24 cellular contexts compared by ENCODE assay signal in genomic region chr14:104144911-104145825, GRCh38. TPM values are rescaled to one million over a fixed set of nuclear protein-coding genes. Genes with fewer than 3 reads are reported as not detected.
DNase-seq lines count a peak whose midpoint lies in the region; ATAC-seq and TF ChIP-seq lines count a peak whose summit lies in the region.
"Had no signal": no experiment of that assay in that cellular context is flagged by ENCODE, and none has a peak within 500 bp of the region (broad histone marks: within the 10 kb centered on the region; RNA-seq: fewer than 3 reads in every experiment).

No MANE protein-coding gene starts in this region.

- no peaks in the 10 kb centered on the region for H3K27me3 Mint-ChIP-seq in WTC11 (ENCODE audit: low read depth)

- DNase-seq in activated CD8-positive, alpha-beta memory T cell treated with anti-CD3 and anti-CD28 coated beads, Interleukin-2, amount 50 U/mL, for 4 hours = peak; percentile 9
- DNase-seq in activated CD8-positive, alpha-beta memory T cell treated with anti-CD3 and anti-CD28 coated beads, Interleukin-2, amount 50 U/mL, for 48 hours = no peak
- peak; percentile 7 for DNase-seq in WTC11 (ENCODE audit: low spot score)
- peak in 6 of 10 donors; percentile 6 to 84 (median 48) for DNase-seq in posterior cingulate gyrus
- DNase-seq in Karpas-422 = no peak
- no peak for DNase-seq in GM19240 (ENCODE audit: insufficient read length, low spot score)
- DNase-seq: activated CD4-positive, alpha-beta T cell treated with anti-CD3 and anti-CD28 coated beads for 4 hours; DMS 273 treated with DMSO at 0.1 percent for 48 hours; foreskin melanocyte; GDM1; HFFc6; NCI-H2029; NCI-H510A treated with DMSO at 0.1 percent for 48 hours; OCI-M1; stimulated activated CD4-positive, alpha-beta T cell treated with anti-CD3 and anti-CD28 coated beads, Interleukin-2, amount 100 ng/mL, for 24 hours; stomach had no signal

- H3K9me2 ChIP-seq in Karpas-422 (replicated peaks; ENCODE audit: insufficient read depth, low read length) = no peaks in the 10 kb centered on the region

- peak overlapping the region; percentile 12 for H3K9ac ChIP-seq in iPS-15b (ENCODE audit: low read depth, low read length)
- no peak overlapping the region for H3K9ac ChIP-seq in Karpas-422 (ENCODE audit: low read length)

- no peak for ATAC-seq in WTC11
- ATAC-seq in esophagus mucosa = no peak
- ATAC-seq: naive thymus-derived CD4-positive, alpha-beta T cell had no signal

- H2AFZ ChIP-seq in Karpas-422 (ENCODE audit: low read length) = no peak overlapping the region

- H3K9me3 ChIP-seq in iPS-15b (ENCODE audit: control insufficient read depth, insufficient read depth, low read length) (no peaks in the 10 kb centered on the region), Karpas-422 (ENCODE audit: low read length) (no peaks in the 10 kb centered on the region)
- H3K9me3 ChIP-seq: SJCRH30, stomach had no signal

- no peak overlapping the region for H3K27ac ChIP-seq in Karpas-422 (ENCODE audit: low read length)
- H3K27ac ChIP-seq: C4-2B, epithelial cell of prostate, HL-60, SJCRH30, stomach had no signal

- H3K27me3 ChIP-seq in iPS-15b (ENCODE audit: control insufficient read depth, insufficient read depth, low read length) (no peaks in the 10 kb centered on the region), Karpas-422 (ENCODE audit: low read length) (no peaks in the 10 kb centered on the region)
- H3K27me3 ChIP-seq: SJCRH30 had no signal

- TF ChIP-seq CTCF in WTC11 (IDR thresholded peaks at IDR 0.05) = no peak

- H3K79me2 ChIP-seq in Karpas-422 (ENCODE audit: low read length) = no peaks in the 10 kb centered on the region

- H4K20me1 ChIP-seq in Karpas-422 (ENCODE audit: insufficient read depth, low read depth, low read length) = peaks cover 9% of the 10 kb centered on the region; the same call in 1 of the 2 replicates

- intact Hi-C loops in posterior cingulate gyrus (cut with DNase I) = no loop called here

- H3K4me3 ChIP-seq in iPS-15b (ENCODE audit: low read depth, low read length) (no peak overlapping the region), Karpas-422 (ENCODE audit: low read length) (no peak overlapping the region)
- H3K4me3 ChIP-seq: SJCRH30, stomach had no signal

- H3K4me3 Mint-ChIP-seq in WTC11 = no peak overlapping the region
- H3K4me3 Mint-ChIP-seq: HFFc6 had no signal

- CTCF ChIA-PET in WTC11 (lab: Charles Lee) = interaction anchor here (1.0 to 1.6 kb wide), 6 partner anchors 26 to 495 kb away, joined by 3 to 6 read pairs (median 3); no protein-coding TSS in a partner anchor

- no peak overlapping the region for H3K4me2 ChIP-seq in Karpas-422 (ENCODE audit: low read depth, low read length, poor library complexity, severe bottlenecking)

- H3K27ac Mint-ChIP-seq in WTC11 = peak overlapping the region; percentile 43
- H3K27ac Mint-ChIP-seq: HFFc6; naive thymus-derived CD4-positive, alpha-beta T cell had no signal

- H3K36me3 ChIP-seq in iPS-15b (ENCODE audit: control insufficient read depth, insufficient read depth, low read length) (peaks cover 22% of the 10 kb centered on the region), Karpas-422 (ENCODE audit: insufficient read depth, low read length) (no peaks in the 10 kb centered on the region)
- H3K36me3 ChIP-seq: stomach had no signal

- H3K36me3 Mint-ChIP-seq in WTC11 = no peaks in the 10 kb centered on the region
- H3K36me3 Mint-ChIP-seq: naive thymus-derived CD4-positive, alpha-beta T cell had no signal

- peaks cover 44% of the 10 kb centered on the region for H3K4me1 Mint-ChIP-seq in WTC11
- H3K4me1 Mint-ChIP-seq: naive thymus-derived CD4-positive, alpha-beta T cell had no signal

- H3K9me3 Mint-ChIP-seq in WTC11 = no peaks in the 10 kb centered on the region
- H3K9me3 Mint-ChIP-seq: HFFc6; naive thymus-derived CD4-positive, alpha-beta T cell had no signal

- POLR2A ChIA-PET in WTC11 (lab: Charles Lee) = interaction anchor here (0.6 kb wide), 1 partner anchor 137 kb away, joined by 6 read pairs; no protein-coding TSS in a partner anchor

- H3K4me1 ChIP-seq in iPS-15b (ENCODE audit: control insufficient read depth, insufficient read depth, low read length) (peaks cover 10% of the 10 kb centered on the region), Karpas-422 (ENCODE audit: low read length) (no peaks in the 10 kb centered on the region)

TF ChIP-seq in WTC11, 78 proteins besides CTCF, POLR2A, EP300 and RAD21:
- TF ChIP-seq SP1 (CRISPR knock-in tag; conservative IDR thresholded peaks at IDR 0.05) (no peak), USF2 (CRISPR knock-in tag; IDR thresholded peaks at IDR 0.05) (no peak), OVOL2 (CRISPR knock-in tag; IDR thresholded peaks at IDR 0.05; ENCODE audit: borderline replicate concordance) (no peak), ZBTB43 (CRISPR knock-in tag; IDR thresholded peaks at IDR 0.05) (no peak), GRHL2 (CRISPR knock-in tag; IDR thresholded peaks at IDR 0.05; ENCODE audit: insufficient replicate concordance, severe bottlenecking) (no peak), GTF2I (CRISPR knock-in tag; conservative IDR thresholded peaks at IDR 0.05) (no peak), GABPB1 (CRISPR knock-in tag; IDR thresholded peaks at IDR 0.05) (no peak), ZNF138 (CRISPR knock-in tag; conservative IDR thresholded peaks at IDR 0.05) (no peak), PRRX2 (CRISPR knock-in tag; IDR thresholded peaks at IDR 0.05) (no peak), NFATC4 (CRISPR knock-in tag; IDR thresholded peaks at IDR 0.05) (no peak)

RNA-seq across cellular contexts. Expression of gene KIF26A, which starts 6.8 kb away (rescaled TPM):
- total RNA-seq in WTC11 (2021) (36.4 to 53.4 TPM (median 39.5 TPM) in 3 replicates), esophagus mucosa (1.00 TPM)
- not detected in 2 replicates for total RNA-seq in Karpas-422 (2014; rRNA removed; shearing (Covaris generic); ENCODE audit: low replicate concordance)

RNA-seq across cellular contexts. Expression of gene ASPG, which starts 59.7 kb away (rescaled TPM):
- total RNA-seq in WTC11 (2021) (3.4 to 3.8 TPM (median 3.5 TPM) in 3 replicates), esophagus mucosa (59.2 TPM)
- total RNA-seq in Karpas-422 (2014; rRNA removed; shearing (Covaris generic); ENCODE audit: low replicate concordance) = not detected in 2 replicates
- total RNA-seq: HFFc6; T-helper 2 cell treated with Interferon-gamma antibody and Interleukin-4, amounts not matched to agents 100 ng/mL and 5 ng/mL, for 36 hours had no signal

Comparison
In these comparisons a context has a peak if more than half of its experiments do, and no peak if none do; other contexts are left out.
1. DNase-seq: peak in activated CD8-positive, alpha-beta memory T cell treated with anti-CD3 and anti-CD28 coated beads, Interleukin-2, amount 50 U/mL, for 4 hours (single experiment), WTC11 (single experiment) and posterior cingulate gyrus (6 of 10); none in activated CD8-positive, alpha-beta memory T cell treated with anti-CD3 and anti-CD28 coated beads, Interleukin-2, amount 50 U/mL, for 48 hours (single experiment), Karpas-422 (single experiment) and GM19240 (single experiment).
2. RNA of gene KIF26A, which starts 6.8 kb away (total RNA-seq): 36.4 to 53.4 TPM in WTC11; 1.00 TPM in esophagus mucosa (single experiment) and not detected in Karpas-422; every median in the first group is over 10 times any median in the second.
3. RNA of gene ASPG, which starts 59.7 kb away (total RNA-seq): 59.2 TPM in esophagus mucosa (single experiment); 3.4 to 3.8 TPM in WTC11 and not detected in Karpas-422; every median in the first group is over 10 times any median in the second.